In the genomic region with DNA sequence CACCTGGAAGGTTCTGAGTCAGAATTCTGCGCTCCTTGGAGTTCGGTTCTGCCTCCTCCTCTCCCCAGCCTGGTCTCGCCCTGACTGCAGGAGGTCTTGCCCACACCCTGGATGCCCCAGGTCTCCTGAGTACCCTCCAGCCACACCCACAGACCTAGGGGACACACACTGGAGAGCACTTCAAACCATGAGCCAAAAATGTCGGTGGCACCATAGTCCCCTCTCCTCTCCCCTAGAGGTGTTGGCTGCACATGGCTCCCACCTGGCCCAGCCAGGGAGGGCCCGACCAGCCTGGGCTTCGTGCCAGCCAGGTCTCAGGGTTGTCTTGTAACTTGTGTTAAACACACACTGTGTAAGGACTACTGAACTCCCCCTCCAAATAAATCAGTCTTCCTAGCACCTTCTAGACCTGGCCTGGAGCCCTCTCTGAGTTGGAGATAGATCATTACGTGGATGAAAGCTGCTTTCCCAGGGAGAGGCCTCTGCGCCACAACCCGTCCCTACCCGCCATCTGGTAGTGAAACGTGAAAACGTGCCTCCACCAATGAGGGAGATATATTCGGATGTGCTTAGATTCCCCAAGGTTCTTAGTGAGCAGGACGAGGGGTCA, we compare ENCODE assay signal across 11 cellular contexts.
"Had no signal": no experiment of that assay in that cellular context is flagged by ENCODE, and none has a peak within 500 bp of the region (broad histone marks: within the 10 kb centered on the region; RNA-seq: fewer than 3 reads in every experiment).

No MANE protein-coding gene starts in this region.

- H3K4me3 ChIP-seq: ascending aorta, esophagus squamous epithelium, tibial artery had no signal

- DNase-seq: activated CD4-positive, alpha-beta T cell treated with anti-CD3 and anti-CD28 coated beads, Interleukin-2, amount 10 ng/mL, durations not matched to agents 24 days and 14 days; activated naive CD4-positive, alpha-beta T cell treated with Interleukin-2 at 50 U/mL for 16 hours; activated naive CD8-positive, alpha-beta T cell treated with anti-CD3 and anti-CD28 coated beads, Interleukin-2, amount 50 U/mL, for 24 hours; esophagus squamous epithelium; foreskin fibroblast; SK-N-SH; stimulated activated CD4-positive, alpha-beta T cell treated with anti-CD3 and anti-CD28 coated beads, Interleukin-2, amount 100 ng/mL, for 48 hours; T-helper 1 cell; tibial artery had no signal

- H3K4me1 ChIP-seq: ascending aorta, esophagus squamous epithelium, tibial artery had no signal

- H3K9me2 ChIP-seq: SK-N-SH had no signal

- ATAC-seq: activated naive CD8-positive, alpha-beta T cell treated with anti-CD3 and anti-CD28 coated beads, Interleukin-2, amount 50 U/mL, for 24 hours; WTC11 had no signal

- H3K27ac ChIP-seq: ascending aorta, esophagus squamous epithelium, tibial artery had no signal

- H3K9me3 ChIP-seq: ascending aorta, esophagus squamous epithelium, SK-N-SH, tibial artery had no signal

- H3K36me3 ChIP-seq: ascending aorta, tibial artery had no signal

- H3K27me3 ChIP-seq: ascending aorta, esophagus squamous epithelium, tibial artery had no signal

- H3K9ac ChIP-seq: SK-N-SH had no signal

- H3K4me2 ChIP-seq: SK-N-SH had no signal
